ENCODE assay signal across 23 cellular contexts in genomic region chr4:152817331-152817730, GRCh38. TPM values are rescaled to one million over a fixed set of nuclear protein-coding genes. Genes with fewer than 3 reads are reported as not detected.
DNase-seq lines count a peak whose midpoint lies in the region; ATAC-seq and TF ChIP-seq lines count a peak whose summit lies in the region.
"Had no signal": no experiment of that assay in that cellular context is flagged by ENCODE, and none has a peak within 500 bp of the region (broad histone marks: within the 10 kb centered on the region; RNA-seq: fewer than 3 reads in every experiment).

No MANE protein-coding gene starts in this region.

- H3K9me2 ChIP-seq in Loucy (replicated peaks; ENCODE audit: low read depth, low read length): no peaks in the 10 kb centered on the region

- H4K20me1 ChIP-seq in Loucy (ENCODE audit: insufficient read depth, low read length, poor library complexity, severe bottlenecking): peaks cover 6% of the 10 kb centered on the region
- H4K20me1 ChIP-seq in osteoblast (ENCODE audit: insufficient read depth, low read length): peaks cover 22% of the 10 kb centered on the region

- H3K4me2 ChIP-seq in Loucy (ENCODE audit: low read depth, low read length, poor library complexity, severe bottlenecking) (peak overlapping the region; percentile 40), osteoblast (ENCODE audit: insufficient read depth, low read length) (no peak overlapping the region)

- no peak for DNase-seq in activated naive CD4-positive, alpha-beta T cell treated with anti-CD3 and anti-CD28 coated beads for 36 hours
- DNase-seq in activated naive CD4-positive, alpha-beta T cell (lab: John Stamatoyannopoulos, UW): no peak
- DNase-seq in dermis blood vessel endothelial cell: peak; percentile 50
- peak; percentile 32 for DNase-seq in osteoblast (ENCODE audit: insufficient read length, low spot score, missing footprints)
- DNase-seq: activated CD8-positive, alpha-beta memory T cell treated with anti-CD3 and anti-CD28 coated beads, Interleukin-2, amount 10 ng/mL, durations not matched to agents 7 days and 5 days; adrenal gland; Calu3; dorsolateral prefrontal cortex; left colon; NCI-H1092; NCI-H2029 treated with DMSO at 0.1 percent for 48 hours; stimulated activated CD4-positive, alpha-beta T cell treated with anti-CD3 and anti-CD28 coated beads, Interleukin-2, amount 100 ng/mL, for 24 hours; stimulated activated naive CD8-positive, alpha-beta T cell treated with anti-CD3 and anti-CD28 coated beads, Interleukin-15, Interleukin-2, amounts not matched to agents 100 U/mL and 50 U/mL, for 24 hours had no signal

- H3K4me1 ChIP-seq in Loucy (ENCODE audit: insufficient read depth, low read length, poor library complexity, severe bottlenecking) (peaks cover 17% of the 10 kb centered on the region), osteoblast (ENCODE audit: insufficient read depth, low read length) (no peaks in the 10 kb centered on the region)
- H3K4me1 ChIP-seq: tibial nerve had no signal

- H3K9me3 ChIP-seq in Loucy (ENCODE audit: insufficient read depth, low read depth, low read length): 0 out of 2 replicates have a peak, but pooled peaks cover 6% of the 10 kb centered on the region
- H3K9me3 ChIP-seq in osteoblast (ENCODE audit: low read depth, low read length): no peaks in the 10 kb centered on the region
- H3K9me3 ChIP-seq: adrenal gland had no signal

- H3K36me3 Mint-ChIP-seq in activated naive CD4-positive, alpha-beta T cell treated with anti-CD3 and anti-CD28 coated beads for 36 hours (ENCODE audit: low read depth): peaks cover 35% of the 10 kb centered on the region

- H2AFZ ChIP-seq in Loucy (ENCODE audit: low read length) (no peak overlapping the region), osteoblast (ENCODE audit: low read length) (no peak overlapping the region)

- H3K27me3 ChIP-seq in Loucy (ENCODE audit: insufficient read depth, low read length, poor library complexity, severe bottlenecking): no peaks in the 10 kb centered on the region
- no peaks in the 10 kb centered on the region for H3K27me3 ChIP-seq in osteoblast (ENCODE audit: insufficient read depth, low read length)
- H3K27me3 ChIP-seq: adrenal gland, cardiac muscle cell, dorsolateral prefrontal cortex, tibial nerve had no signal

- H3K27ac ChIP-seq in osteoblast (ENCODE audit: low read depth, low read length): no peak overlapping the region
- H3K27ac ChIP-seq: adrenal gland, cardiac muscle cell, dorsolateral prefrontal cortex, epithelial cell of prostate, tibial nerve had no signal

- CTCF ChIA-PET in activated naive CD4-positive, alpha-beta T cell treated with anti-CD3 and anti-CD28 coated beads for 36 hours (lab: Charles Lee): no interaction called here

- ATAC-seq in HG02798 (IDR thresholded peaks at IDR 0.05; ENCODE audit: poor library complexity, unreplicated experiment): no peak
- no peak for ATAC-seq in HG03095 (IDR thresholded peaks at IDR 0.05; ENCODE audit: unreplicated experiment)
- no peak for ATAC-seq in GM18517 (IDR thresholded peaks at IDR 0.05; ENCODE audit: unreplicated experiment)
- ATAC-seq: activated CD8-positive, alpha-beta memory T cell treated with anti-CD3 and anti-CD28 coated beads, Interleukin-2, amount 10 ng/mL, durations not matched to agents 7 days and 5 days; left colon; Right ventricle myocardium inferior; stimulated activated naive CD8-positive, alpha-beta T cell treated with anti-CD3 and anti-CD28 coated beads, Interleukin-15, Interleukin-2, amounts not matched to agents 100 U/mL and 50 U/mL, for 24 hours had no signal

- H3K9me3 Mint-ChIP-seq in activated naive CD4-positive, alpha-beta T cell treated with anti-CD3 and anti-CD28 coated beads for 36 hours: peaks cover 31% of the 10 kb centered on the region

- intact Hi-C loops in activated naive CD4-positive, alpha-beta T cell treated with anti-CD3 and anti-CD28 coated beads for 36 hours (cut with micrococcal nuclease): no loop called here

- H3K79me2 ChIP-seq in Loucy (ENCODE audit: insufficient read depth, low read length) (peaks cover 39% of the 10 kb centered on the region; the same call in 1 of the 2 replicates), osteoblast (ENCODE audit: insufficient read depth, low read length) (peaks cover 16% of the 10 kb centered on the region)

- TF ChIP-seq CTCF in Loucy (conservative IDR thresholded peaks at IDR 0.05; ENCODE audit: low read length) (no peak), osteoblast (IDR thresholded peaks at IDR 0.05; ENCODE audit: extremely low read depth, low read depth, low read length) (no peak)

- no peak overlapping the region for H3K4me3 Mint-ChIP-seq in activated naive CD4-positive, alpha-beta T cell treated with anti-CD3 and anti-CD28 coated beads for 36 hours
- H3K4me3 Mint-ChIP-seq: activated CD8-positive, alpha-beta memory T cell treated with anti-CD3 and anti-CD28 coated beads, Interleukin-2, amount 10 ng/mL, durations not matched to agents 7 days and 5 days had no signal

- no peaks in the 10 kb centered on the region for H3K27me3 Mint-ChIP-seq in activated naive CD4-positive, alpha-beta T cell treated with anti-CD3 and anti-CD28 coated beads for 36 hours (ENCODE audit: low read depth)
- H3K27me3 Mint-ChIP-seq: activated CD8-positive, alpha-beta memory T cell treated with anti-CD3 and anti-CD28 coated beads, Interleukin-2, amount 10 ng/mL, durations not matched to agents 7 days and 5 days; progenitor cell of endocrine pancreas had no signal

- H3K4me1 Mint-ChIP-seq in activated naive CD4-positive, alpha-beta T cell treated with anti-CD3 and anti-CD28 coated beads for 36 hours (ENCODE audit: low read depth): peaks cover 12% of the 10 kb centered on the region

- peaks cover 6% of the 10 kb centered on the region; the same call in 1 of the 2 replicates for H3F3A ChIP-seq in Loucy (ENCODE audit: low read depth)

- H3K36me3 ChIP-seq in Loucy (ENCODE audit: insufficient read depth, low read length) (peaks cover 15% of the 10 kb centered on the region; the same call in 1 of the 2 replicates), osteoblast (ENCODE audit: insufficient read depth, low read length) (no peaks in the 10 kb centered on the region)
- H3K36me3 ChIP-seq: adrenal gland, cardiac muscle cell had no signal

- no peak overlapping the region for H3K9ac ChIP-seq in Loucy (ENCODE audit: low read depth, low read length, poor library complexity, severe bottlenecking)

- H3K27ac Mint-ChIP-seq in activated naive CD4-positive, alpha-beta T cell treated with anti-CD3 and anti-CD28 coated beads for 36 hours: peak overlapping the region; percentile 28
- H3K27ac Mint-ChIP-seq: activated CD8-positive, alpha-beta memory T cell treated with anti-CD3 and anti-CD28 coated beads, Interleukin-2, amount 10 ng/mL, durations not matched to agents 7 days and 5 days; progenitor cell of endocrine pancreas had no signal

- H3K4me3 ChIP-seq in Loucy (ENCODE audit: low read length, poor library complexity, severe bottlenecking) (no peak overlapping the region), osteoblast (ENCODE audit: insufficient read depth, low read length) (no peak overlapping the region)
- H3K4me3 ChIP-seq: adrenal gland, cardiac muscle cell, dorsolateral prefrontal cortex, tibial nerve had no signal

RNA-seq across cellular contexts. Expression of gene ARFIP1, which starts 37.6 kb away (rescaled TPM):
- 1 to 10 TPM; 5.0 to 5.1 TPM for total RNA-seq in activated naive CD4-positive, alpha-beta T cell treated with anti-CD3 and anti-CD28 coated beads for 36 hours
- total RNA-seq in dermis blood vessel endothelial cell: 34.4 and 34.5 TPM in 2 replicates
- total RNA-seq in osteoblast: 38.7 and 42.4 TPM in 2 replicates

RNA-seq across cellular contexts. Expression of gene TIGD4, which starts 37.8 kb away (rescaled TPM):
- total RNA-seq in activated naive CD4-positive, alpha-beta T cell treated with anti-CD3 and anti-CD28 coated beads for 36 hours: under 1 TPM; 0.07 to 0.27 TPM
- total RNA-seq in dermis blood vessel endothelial cell (0.05 and 0.17 TPM in 2 replicates), osteoblast (0.29 and 0.36 TPM in 2 replicates)
- total RNA-seq: glomerular endothelial cell, Right ventricle myocardium inferior had no signal

Comparison
In these comparisons a context has a peak if more than half of its experiments do, and no peak if none do; other contexts are left out.
1. DNase-seq: peak in dermis blood vessel endothelial cell (single experiment) and osteoblast (single experiment); none in activated naive CD4-positive, alpha-beta T cell treated with anti-CD3 and anti-CD28 coated beads for 36 hours (single experiment) and activated naive CD4-positive, alpha-beta T cell (0 of 4).